8 cellular contexts compared by ENCODE assay signal in genomic region chr1:90850925-90851710, GRCh38.
DNase-seq lines count a peak whose midpoint lies in the region; ATAC-seq and TF ChIP-seq lines count a peak whose summit lies in the region.

No MANE protein-coding gene starts in this region.

- no peak overlapping the region for H2BK5ac ChIP-seq in IMR-90 (ENCODE audit: low read depth, low read length, poor library complexity, severe bottlenecking)
- no peak overlapping the region for H2BK5ac ChIP-seq in trophoblast cell (ENCODE audit: low read depth, low read length, poor library complexity)

- ATAC-seq in GM21619 (IDR thresholded peaks at IDR 0.05; ENCODE audit: unreplicated experiment) (peak; percentile 98), IMR-90 (ENCODE audit: low read depth) (peak; percentile 100)

- peak overlapping the region; percentile 96 for H2AFZ ChIP-seq in IMR-90 (replicated peaks; ENCODE audit: low read length, poor library complexity)
- peak overlapping the region; percentile 47 for H2AFZ ChIP-seq in trophoblast cell (ENCODE audit: insufficient read depth, low read length, poor library complexity)

- no peak for TF ChIP-seq POLR2A in IMR-90 (IDR thresholded peaks at IDR 0.05; ENCODE audit: low read depth, low read length)
- TF ChIP-seq POLR2A in transverse colon (IDR thresholded peaks at IDR 0.05): no peak

- H3K9ac ChIP-seq in IMR-90 (ENCODE audit: low read depth, low read length): peak overlapping the region; percentile 29; the same call in 1 of the 2 replicates
- peak overlapping the region; percentile 91 for H3K9ac ChIP-seq in SK-N-MC (ENCODE audit: insufficient read length)
- peak overlapping the region; percentile 65 for H3K9ac ChIP-seq in trophoblast cell (ENCODE audit: low read length)

- H3K36me3 ChIP-seq in IMR-90 (ENCODE audit: control insufficient read depth, insufficient read depth, low read length) (no peaks in the 10 kb centered on the region), SK-N-MC (ENCODE audit: insufficient read depth, low read length) (no peaks in the 10 kb centered on the region), cardiac muscle cell (no peaks in the 10 kb centered on the region), trophoblast cell (ENCODE audit: control insufficient read depth in 1 of 2, insufficient read depth in 2 of 2, low read length in 2 of 2) (no peaks in the 10 kb centered on the region), transverse colon (no peaks in the 10 kb centered on the region)

- H2BK120ac ChIP-seq in IMR-90 (ENCODE audit: low read depth, low read length) (no peak overlapping the region), trophoblast cell (ENCODE audit: insufficient read depth, low read length, poor library complexity) (no peak overlapping the region)

- no peak overlapping the region for H4K5ac ChIP-seq in IMR-90 (ENCODE audit: low read depth, low read length)

- no TSS peak for BruUV-seq in IMR-90 (replicated peaks; lab: Mats Ljungman, UMichigan)

- H3K18ac ChIP-seq in IMR-90 (ENCODE audit: low read depth, low read length) (no peak overlapping the region), trophoblast cell (ENCODE audit: low read length) (peak overlapping the region; percentile 2)

- H4K91ac ChIP-seq in IMR-90 (ENCODE audit: insufficient read depth, low read depth, low read length): no peak overlapping the region
- no peak overlapping the region for H4K91ac ChIP-seq in trophoblast cell (ENCODE audit: low read depth, low read length)

- intact Hi-C loops in IMR-90 (cut with micrococcal nuclease): loop anchor here (5.0 kb wide), 3 partner anchors 111 to 171 kb away; partner anchors contain the start of gene ZNF644
- intact Hi-C loops in transverse colon (cut with DNase I; ENCODE audit: low total_unique reads): no loop called here

- H3K4me2 ChIP-seq in IMR-90 (ENCODE audit: low read depth, low read length) (peak overlapping the region; percentile 76), trophoblast cell (ENCODE audit: low read length) (peak overlapping the region; percentile 100)

- POLR2A ChIA-PET in IMR-90 (lab: Charles Lee; ENCODE audit: unreplicated experiment): interaction anchor here (0.6 kb wide), 1 partner anchor 20 kb away, joined by 4 read pairs; no protein-coding TSS in a partner anchor

- no peak overlapping the region for H3K56ac ChIP-seq in IMR-90 (ENCODE audit: extremely low read depth, insufficient read depth, low read length)

- DNase-seq in DMS79 (lab: John Stamatoyannopoulos, UW) (peak; percentile 43), IMR-90 (peak; percentile 55), SK-N-MC (ENCODE audit: low read depth, low spot score) (no peak), cardiac muscle cell (ENCODE audit: low read depth in 1 of 2, low spot score in 1 of 2) (peak; percentile 88), trophoblast cell (peak; percentile 61 to 74), transverse colon (peak; percentile 84)
- peak; percentile 78 for DNase-seq in activated naive CD4-positive, alpha-beta T cell treated with anti-CD3 and anti-CD28 coated beads, Interleukin-2, amount 50 U/mL, for 16 hours

- H3K9me3 ChIP-seq in IMR-90 (ENCODE audit: control insufficient read depth, insufficient read depth, low read length): no peaks in the 10 kb centered on the region
- H3K9me3 ChIP-seq in SK-N-MC (ENCODE audit: low read depth, low read length): no peaks in the 10 kb centered on the region
- no peaks in the 10 kb centered on the region for H3K9me3 ChIP-seq in cardiac muscle cell (ENCODE audit: low read depth)
- H3K9me3 ChIP-seq in trophoblast cell (ENCODE audit: insufficient read depth, low read depth, low read length): peaks cover 2% of the 10 kb centered on the region
- no peaks in the 10 kb centered on the region for H3K9me3 ChIP-seq in transverse colon

- TF ChIP-seq CTCF in IMR-90 (conservative IDR thresholded peaks at IDR 0.05; ENCODE audit: low read depth, low read length) (peak; percentile 55), cardiac muscle cell (IDR thresholded peaks at IDR 0.05; ENCODE audit: low read depth, low read length) (peak; percentile 52), transverse colon (IDR thresholded peaks at IDR 0.05) (peak; percentile 16 to 92 (median 82))

- WGBS in IMR-90 (ENCODE audit: extremely low coverage in 2 of 2, insufficient read length in 1 of 2), 2 experiments: 0% methylated on average over 2 of the region's 77 CpGs; no CpG with 5 or more reads in 1 of the 2 experiments
- WGBS in trophoblast cell (ENCODE audit: extremely low coverage, insufficient coverage, insufficient read length): no CpG with 5 or more reads among the region's 77 CpGs
- WGBS in transverse colon (ENCODE audit: low coverage in 1 of 2), 2 donors: 2% methylated on average over 46 of the region's 77 CpGs; no CpG with 5 or more reads in 1 of the 2 donors

- H2BK12ac ChIP-seq in trophoblast cell (ENCODE audit: low read length): no peak overlapping the region

- no peak overlapping the region for H3K4ac ChIP-seq in IMR-90 (ENCODE audit: low read depth, low read length)
- H3K4ac ChIP-seq in trophoblast cell (ENCODE audit: low read depth, low read length): no peak overlapping the region

- TF ChIP-seq RAD21 in IMR-90 (IDR thresholded peaks at IDR 0.05; ENCODE audit: low read length): peak; percentile 28

- no peaks in the 10 kb centered on the region; the same call in 1 of the 2 replicates for H3K9me1 ChIP-seq in IMR-90 (ENCODE audit: insufficient read depth, low read length)

- no peak overlapping the region for H4K8ac ChIP-seq in IMR-90 (ENCODE audit: low read depth in 2 of 2, low read length in 2 of 2)
- peak overlapping the region; percentile 4 for H4K8ac ChIP-seq in trophoblast cell (ENCODE audit: low read depth, low read length)

- CTCF ChIA-PET in IMR-90 (lab: Yijun Ruan, JAX): interaction anchor here (1.0 kb wide), 1 partner anchor 136 kb away, joined by 5 read pairs; no protein-coding TSS in a partner anchor

- H3K79me2 ChIP-seq in trophoblast cell (ENCODE audit: control insufficient read depth, insufficient read depth, low read length, poor library complexity): no peaks in the 10 kb centered on the region

- no peak overlapping the region for H4K12ac ChIP-seq in trophoblast cell (ENCODE audit: low read depth, low read length)

- H3K79me1 ChIP-seq in IMR-90 (ENCODE audit: low read depth in 1 of 2, low read length in 2 of 2) (no peaks in the 10 kb centered on the region), trophoblast cell (ENCODE audit: low read length) (no peaks in the 10 kb centered on the region)

- H2AK9ac ChIP-seq in IMR-90 (replicated peaks; ENCODE audit: low read depth, low read length, poor library complexity): peak overlapping the region; percentile 60

- H3K27ac ChIP-seq in IMR-90 (ENCODE audit: insufficient read depth, low read length) (no peak overlapping the region), SK-N-MC (no peak overlapping the region), cardiac muscle cell (no peak overlapping the region), trophoblast cell (ENCODE audit: low read depth, low read length) (no peak overlapping the region), transverse colon (peak overlapping the region; percentile 35 to 62 (median 56))

- peak overlapping the region; percentile 55 for H3K4me3 ChIP-seq in IMR-90 (ENCODE audit: insufficient read depth, low read depth, low read length)
- H3K4me3 ChIP-seq in SK-N-MC: peak overlapping the region; percentile 98
- peak overlapping the region; percentile 61 for H3K4me3 ChIP-seq in cardiac muscle cell
- H3K4me3 ChIP-seq in trophoblast cell (ENCODE audit: low read depth, low read length): peak overlapping the region; percentile 81
- H3K4me3 ChIP-seq in transverse colon: peak overlapping the region; percentile 46 to 75 (median 70)

- no peak for TF ChIP-seq EP300 in transverse colon (IDR thresholded peaks at IDR 0.05; ENCODE audit: low read depth)

- no peak overlapping the region for H2BK20ac ChIP-seq in IMR-90 (ENCODE audit: low read depth, low read length)

- no peak overlapping the region for H2AK5ac ChIP-seq in IMR-90 (ENCODE audit: low read depth, low read length)
- no peak overlapping the region for H2AK5ac ChIP-seq in trophoblast cell (ENCODE audit: low read length)

- dilution Hi-C loops in IMR-90 (cut with HindIII; ENCODE audit: low sequenced_read_pairs, unreplicated experiment): no loop called here

- H3K4me1 ChIP-seq in IMR-90 (ENCODE audit: control insufficient read depth, insufficient read depth, low read length) (no peaks in the 10 kb centered on the region), cardiac muscle cell (ENCODE audit: low read depth) (no peaks in the 10 kb centered on the region), trophoblast cell (ENCODE audit: control insufficient read depth in 1 of 2, insufficient read depth in 2 of 2, low read length in 2 of 2) (peaks cover 6 to 14% of the 10 kb centered on the region in 2 experiments), transverse colon (peaks cover 0 to 20% (median 14%) of the 10 kb centered on the region in 4 donors)

- H4K20me1 ChIP-seq in IMR-90 (ENCODE audit: insufficient read depth, low read length): no peaks in the 10 kb centered on the region

- in situ Hi-C loops in IMR-90 (cut with MboI; ENCODE audit: low sequenced_read_pairs): no loop called here
- in situ Hi-C loops in transverse colon (cut with MboI; ENCODE audit: low pct_ligation_motif_present in 1 of 4, low pct_unique_long_range_greater_than_20kb in 1 of 4, low sequenced_read_pairs in 3 of 4): no loop called here

- H3K27me3 ChIP-seq in IMR-90 (ENCODE audit: control insufficient read depth, insufficient read depth, low read length) (peaks cover 18% of the 10 kb centered on the region), cardiac muscle cell (peaks cover 74% of the 10 kb centered on the region), trophoblast cell (ENCODE audit: insufficient read depth, low read length) (peaks cover 7% of the 10 kb centered on the region), transverse colon (peaks cover 29% of the 10 kb centered on the region)

- H2BK15ac ChIP-seq in IMR-90 (ENCODE audit: low read depth, low read length): no peak overlapping the region

- H3K14ac ChIP-seq in IMR-90 (replicated peaks; ENCODE audit: low read depth, low read length) (no peak overlapping the region), trophoblast cell (ENCODE audit: low read length) (peak overlapping the region; percentile 6)

- H3K23ac ChIP-seq in IMR-90 (ENCODE audit: low read depth, low read length): no peak overlapping the region
- H3K23ac ChIP-seq in trophoblast cell (ENCODE audit: low read length): no peak overlapping the region

TF ChIP-seq in IMR-90, 13 proteins besides CTCF, POLR2A, EP300 and RAD21:
- TF ChIP-seq MAZ (IDR thresholded peaks at IDR 0.05; ENCODE audit: borderline replicate concordance, low read depth, low read length): peak; percentile 77; the same call in 1 of the 2 replicates
- no peak for TF ChIP-seq NFE2L2 (IDR thresholded peaks at IDR 0.05; ENCODE audit: low read depth, low read length)

Comparison
In these comparisons a context has a peak if more than half of its experiments do, and no peak if none do; other contexts are left out.
1. H3K27ac ChIP-seq: peak in transverse colon (4 of 4); none in IMR-90 (single experiment), SK-N-MC (single experiment), cardiac muscle cell (single experiment) and trophoblast cell (single experiment).
2. H3K9ac ChIP-seq: peak in every context shown above with its lines; median percentile 91 in SK-N-MC; 65 in trophoblast cell; 29 in IMR-90.
3. Peak in every context shown above with its lines, with median percentiles within 50 percentile points of each other: H3K4me3 ChIP-seq and CTCF ChIP-seq.